ENCODE assay signal across 23 cellular contexts in the genomic region with DNA sequence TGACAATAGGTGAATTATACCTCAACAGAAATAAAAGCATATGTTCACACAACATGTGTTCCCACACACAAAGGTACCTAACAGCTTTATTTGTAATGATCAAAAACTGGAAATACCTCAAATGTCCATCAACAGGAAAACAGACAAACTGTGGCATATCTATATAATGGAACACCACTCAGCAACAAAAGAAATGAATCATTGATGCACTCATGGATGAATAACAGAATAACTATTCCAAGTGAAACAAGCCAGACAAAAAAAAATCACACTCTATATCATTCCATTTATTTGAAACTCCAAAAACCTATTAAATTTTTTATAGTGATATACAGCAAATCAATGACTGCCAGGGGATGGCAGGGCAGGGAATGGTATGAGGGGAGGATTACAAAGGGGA.
"Had no signal": no experiment of that assay in that cellular context is flagged by ENCODE, and none has a peak within 500 bp of the region (broad histone marks: within the 10 kb centered on the region; RNA-seq: fewer than 3 reads in every experiment).

No MANE protein-coding gene starts in this region.

- H3K9me3 Mint-ChIP-seq: activated CD4-positive, alpha-beta memory T cell treated with anti-CD3 and anti-CD28 coated beads, Interleukin-2, amount 10 ng/mL, durations not matched to agents 7 days and 5 days; activated CD4-positive, alpha-beta T cell treated with anti-CD3 and anti-CD28 coated beads, Interleukin-2, amount 10 ng/mL, durations not matched to agents 7 days and 5 days had no signal

- H3K4me1 Mint-ChIP-seq: activated CD4-positive, alpha-beta memory T cell treated with anti-CD3 and anti-CD28 coated beads, Interleukin-2, amount 10 ng/mL, durations not matched to agents 7 days and 5 days; activated CD4-positive, alpha-beta T cell treated with anti-CD3 and anti-CD28 coated beads, Interleukin-2, amount 10 ng/mL, durations not matched to agents 7 days and 5 days had no signal

- H3K4me3 Mint-ChIP-seq: activated CD4-positive, alpha-beta memory T cell treated with anti-CD3 and anti-CD28 coated beads, Interleukin-2, amount 10 ng/mL, durations not matched to agents 7 days and 5 days; activated CD4-positive, alpha-beta T cell treated with anti-CD3 and anti-CD28 coated beads, Interleukin-2, amount 10 ng/mL, durations not matched to agents 7 days and 5 days had no signal

- DNase-seq: activated CD4-positive, alpha-beta memory T cell treated with anti-CD3 and anti-CD28 coated beads, Interleukin-2, amount 10 ng/mL, durations not matched to agents 7 days and 5 days; activated CD4-positive, alpha-beta T cell treated with anti-CD3 and anti-CD28 coated beads, Interleukin-2, amount 10 ng/mL, durations not matched to agents 7 days and 5 days; activated CD4-positive, CD25-positive, alpha-beta regulatory T cell; activated naive CD4-positive, alpha-beta T cell treated with anti-CD3 and anti-CD28 coated beads, Interleukin-2, amount 50 U/mL, for 16 hours; aorta; body of pancreas; cerebellar nuclear complex; Karpas-422; MM.1S; NCI-H1105; NCI-H1436; NCI-H1694 treated with DMSO at 0.1 percent for 48 hours; NCI-H2029 treated with DMSO at 0.1 percent for 48 hours; NCI-H345; NCI-H510A; NCI-H526 treated with DMSO at 0.1 percent for 48 hours; NCI-H82; NK-92 treated with Interleukin-12 subunit alpha and Interleukin-12 subunit beta, amount 100 ng/mL, for 24 hours; SIG-M5; T-helper 1 cell had no signal

- H3K27ac ChIP-seq: body of pancreas, VCaP had no signal

- H3K27me3 Mint-ChIP-seq: activated CD4-positive, alpha-beta memory T cell treated with anti-CD3 and anti-CD28 coated beads, Interleukin-2, amount 10 ng/mL, durations not matched to agents 7 days and 5 days; activated CD4-positive, alpha-beta T cell treated with anti-CD3 and anti-CD28 coated beads, Interleukin-2, amount 10 ng/mL, durations not matched to agents 7 days and 5 days had no signal

- H3K4me3 ChIP-seq: body of pancreas, K562 had no signal

- H3K27me3 ChIP-seq: body of pancreas had no signal

- ATAC-seq: body of pancreas, K562 had no signal

- H3K9me3 ChIP-seq: body of pancreas had no signal

- H3K27ac Mint-ChIP-seq: activated CD4-positive, alpha-beta memory T cell treated with anti-CD3 and anti-CD28 coated beads, Interleukin-2, amount 10 ng/mL, durations not matched to agents 7 days and 5 days; activated CD4-positive, alpha-beta T cell treated with anti-CD3 and anti-CD28 coated beads, Interleukin-2, amount 10 ng/mL, durations not matched to agents 7 days and 5 days had no signal

- FAIRE-seq: K562, RCC 7860 had no signal

- H3K4me1 ChIP-seq: body of pancreas had no signal
